8 cellular contexts compared by ENCODE assay signal in genomic region chr5:96663608-96664007, GRCh38. TPM values are rescaled to one million over a fixed set of nuclear protein-coding genes. Genes with fewer than 3 reads are reported as not detected.
DNase-seq lines count a peak whose midpoint lies in the region; ATAC-seq and TF ChIP-seq lines count a peak whose summit lies in the region.

No MANE protein-coding gene starts in this region.

- peaks cover 64% of the 10 kb centered on the region for H3K4me1 Mint-ChIP-seq in CD4-positive, alpha-beta T cell (ENCODE audit: low read depth)
- peaks cover 26% of the 10 kb centered on the region for H3K4me1 Mint-ChIP-seq in endodermal cell

- H3K27me3 Mint-ChIP-seq in CD4-positive, alpha-beta T cell = no peaks in the 10 kb centered on the region
- H3K27me3 Mint-ChIP-seq in endodermal cell (ENCODE audit: insufficient read depth) = peaks cover 75% of the 10 kb centered on the region

- CTCF ChIA-PET in CD4-positive, alpha-beta T cell (lab: Charles Lee) = interaction anchor here (1.5 to 2.0 kb wide), 3 partner anchors 9 to 39 kb away, joined by 4 to 9 read pairs (median 6); no protein-coding TSS in a partner anchor

- no peak for DNase-seq in CD4-positive, alpha-beta T cell
- DNase-seq in NT2/D1 (ENCODE audit: low read depth, low spot score) = no peak
- no peak for DNase-seq in endodermal cell
- no peak for DNase-seq in neuronal stem cell (ENCODE audit: low spot score)
- no peak for DNase-seq in cortex of kidney (lab: John Stamatoyannopoulos, UW)
- no peak for DNase-seq in NCI-H187 (lab: John Stamatoyannopoulos, UW)
- no peak for DNase-seq in effector CD8-positive, alpha-beta T cell (lab: John Stamatoyannopoulos, UW)

- H4K91ac ChIP-seq in neuronal stem cell (ENCODE audit: low read depth, low read length, poor library complexity) = no peak overlapping the region

- no peaks in the 10 kb centered on the region for H3K9me3 Mint-ChIP-seq in CD4-positive, alpha-beta T cell
- H3K9me3 Mint-ChIP-seq in endodermal cell = no peaks in the 10 kb centered on the region

- H4K8ac ChIP-seq in neuronal stem cell (ENCODE audit: low read depth, low read length) = no peak overlapping the region

- no peak overlapping the region for H3K23ac ChIP-seq in neuronal stem cell (ENCODE audit: low read depth, low read length, poor library complexity)

- peak overlapping the region; percentile 69 for H3K4me3 ChIP-seq in NT2/D1 (ENCODE audit: insufficient read length, low read depth)
- H3K4me3 ChIP-seq in endodermal cell (ENCODE audit: low read length) = peak overlapping the region; percentile 82
- peak overlapping the region in 1 of 2 donors; percentile 76 for H3K4me3 ChIP-seq in neuronal stem cell (ENCODE audit: low read length in 2 of 2)

- H3K27ac ChIP-seq in CD4-positive, alpha-beta T cell (ENCODE audit: low read depth, low read length) = no peak overlapping the region
- H3K27ac ChIP-seq in endodermal cell (ENCODE audit: low read depth, low read length) = no peak overlapping the region
- no peak overlapping the region for H3K27ac ChIP-seq in neuronal stem cell (replicated peaks; ENCODE audit: low read length)

- 11 to 19% methylated on average over 6 of the region's 6 CpGs for WGBS in endodermal cell (ENCODE audit: insufficient coverage in 1 of 2, insufficient read length in 1 of 2), 2 experiments
- WGBS in neuronal stem cell (ENCODE audit: extremely low coverage in 2 of 2, insufficient read length in 2 of 2, insufficient replicate concordance in 1 of 2), 2 donors = no CpG with 5 or more reads among the region's 6 CpGs

- H3K18ac ChIP-seq in neuronal stem cell (ENCODE audit: low read length) = no peak overlapping the region

- no peaks in the 10 kb centered on the region for H3K9me3 ChIP-seq in CD4-positive, alpha-beta T cell (ENCODE audit: control insufficient read depth, low read length)
- no peaks in the 10 kb centered on the region for H3K9me3 ChIP-seq in NT2/D1 (ENCODE audit: insufficient read depth, low read length)
- no peaks in the 10 kb centered on the region for H3K9me3 ChIP-seq in endodermal cell (ENCODE audit: control insufficient read depth, low read length)
- H3K9me3 ChIP-seq in neuronal stem cell (replicated peaks in 1 of 2; ENCODE audit: control insufficient read depth in 2 of 2, insufficient read depth in 1 of 2, low read depth in 1 of 2, low read length in 2 of 2) = no peaks in the 10 kb centered on the region

- peaks cover 1% of the 10 kb centered on the region for H3K79me1 ChIP-seq in neuronal stem cell (ENCODE audit: low read depth, low read length)

- H3K4me1 ChIP-seq in NT2/D1 (ENCODE audit: insufficient read depth, insufficient read length) = no peaks in the 10 kb centered on the region
- peaks cover 4% of the 10 kb centered on the region for H3K4me1 ChIP-seq in endodermal cell (ENCODE audit: control insufficient read depth, insufficient read depth, low read length)
- peaks cover 3 to 5% of the 10 kb centered on the region in 2 donors for H3K4me1 ChIP-seq in neuronal stem cell (ENCODE audit: control insufficient read depth in 2 of 2, insufficient read depth in 1 of 2, low read depth in 1 of 2, low read length in 2 of 2)

- POLR2A ChIA-PET in CD4-positive, alpha-beta T cell (lab: Charles Lee) = interaction anchor here (0.8 to 3.0 kb wide), 10 partner anchors 9 to 1041 kb away, joined by 3 to 37 read pairs (median 6); partner anchors contain the start of gene ERAP1

- no peak overlapping the region for H2BK5ac ChIP-seq in neuronal stem cell (ENCODE audit: low read length)

- H3K4ac ChIP-seq in neuronal stem cell (ENCODE audit: low read length) = no peak overlapping the region

- peak overlapping the region; percentile 67 for H3K9ac ChIP-seq in NT2/D1 (ENCODE audit: insufficient read length, low read depth)
- no peak overlapping the region for H3K9ac ChIP-seq in endodermal cell (ENCODE audit: extremely low read depth, low read length, poor library complexity, severe bottlenecking)
- no peak overlapping the region for H3K9ac ChIP-seq in neuronal stem cell (ENCODE audit: low read depth, low read length, poor library complexity)

- H3K27ac Mint-ChIP-seq in CD4-positive, alpha-beta T cell = peak overlapping the region; percentile 95
- no peak overlapping the region for H3K27ac Mint-ChIP-seq in endodermal cell

- H2BK15ac ChIP-seq in neuronal stem cell (ENCODE audit: low read length) = no peak overlapping the region

- H3K4me3 Mint-ChIP-seq in CD4-positive, alpha-beta T cell = peak overlapping the region; percentile 96
- H3K4me3 Mint-ChIP-seq in endodermal cell = peak overlapping the region; percentile 79

- TF ChIP-seq CTCF in CD4-positive, alpha-beta T cell (IDR thresholded peaks at IDR 0.05) = no peak
- TF ChIP-seq CTCF in endodermal cell (conservative IDR thresholded peaks at IDR 0.05) = no peak

- H3K14ac ChIP-seq in neuronal stem cell (ENCODE audit: low read length) = no peak overlapping the region

- intact Hi-C loops in CD4-positive, alpha-beta T cell (cut with DNase I, micrococcal nuclease) = loop anchor here (2.0 to 10.0 kb wide), 6 partner anchors 21 to 1109 kb away; partner anchors contain the start of genes ARSK (in 1 of the 2) and SKIC3 (in 1 of the 2)

- ATAC-seq in CD4-positive, alpha-beta T cell (ENCODE audit: poor library complexity) = no peak
- ATAC-seq in GM21390 (IDR thresholded peaks at IDR 0.05; ENCODE audit: unreplicated experiment) = no peak

- H2AFZ ChIP-seq in neuronal stem cell (ENCODE audit: low read length) = peak overlapping the region; percentile 96

- H2BK12ac ChIP-seq in neuronal stem cell (ENCODE audit: low read length) = no peak overlapping the region

- peaks cover 15% of the 10 kb centered on the region for H3K36me3 Mint-ChIP-seq in CD4-positive, alpha-beta T cell (ENCODE audit: low read depth)
- no peaks in the 10 kb centered on the region for H3K36me3 Mint-ChIP-seq in endodermal cell (ENCODE audit: low read depth)

- H3K36me3 ChIP-seq in NT2/D1 (ENCODE audit: insufficient read depth, insufficient read length, low read length) = no peaks in the 10 kb centered on the region
- no peaks in the 10 kb centered on the region for H3K36me3 ChIP-seq in endodermal cell (ENCODE audit: control insufficient read depth, insufficient read depth, low read length)
- no peaks in the 10 kb centered on the region for H3K36me3 ChIP-seq in neuronal stem cell (replicated peaks in 1 of 2; ENCODE audit: control insufficient read depth in 2 of 2, insufficient read depth in 2 of 2, low read length in 2 of 2)

- H2BK120ac ChIP-seq in neuronal stem cell (ENCODE audit: low read depth, low read length) = no peak overlapping the region

- peak overlapping the region; percentile 99 for H3K4me2 ChIP-seq in neuronal stem cell (ENCODE audit: insufficient read depth, low read length, poor library complexity, severe bottlenecking)

- H3K27me3 ChIP-seq in CD4-positive, alpha-beta T cell (ENCODE audit: control insufficient read depth, insufficient read depth, low read length) = no peaks in the 10 kb centered on the region
- H3K27me3 ChIP-seq in NT2/D1 (ENCODE audit: insufficient read depth, insufficient read length) = peaks cover 54% of the 10 kb centered on the region
- peaks cover 70% of the 10 kb centered on the region for H3K27me3 ChIP-seq in endodermal cell (ENCODE audit: control insufficient read depth, insufficient read depth, low read length, poor library complexity, severe bottlenecking)
- peaks cover 0 to 15% (median 11%) of the 10 kb centered on the region in 3 experiments for H3K27me3 ChIP-seq in neuronal stem cell (ENCODE audit: control insufficient read depth in 3 of 3, insufficient read depth in 3 of 3, low read depth in 1 of 3, low read length in 3 of 3)

- no peak overlapping the region for H2AK5ac ChIP-seq in neuronal stem cell (ENCODE audit: low read depth, low read length)

RNA-seq across cellular contexts. Expression of gene CAST, which starts 1.4 kb away (rescaled TPM):
- 100 to 1,000 TPM; 197 to 200 TPM for total RNA-seq in CD4-positive, alpha-beta T cell
- 10 to 100 TPM; 33.5 to 36.2 TPM for total RNA-seq in endodermal cell
- polyA plus RNA-seq in endodermal cell (2013, experiment 1 of 2) = 35.6 TPM
- polyA plus RNA-seq in endodermal cell (2013, experiment 2 of 2) = 35.5 TPM
- polyA plus RNA-seq in neuronal stem cell (2013, experiment 1 of 2) = 46.2 TPM
- 48.1 TPM for polyA plus RNA-seq in neuronal stem cell (2013, experiment 2 of 2)

Comparison
In these comparisons a context has a peak if more than half of its experiments do, and no peak if none do; other contexts are left out.
1. RNA of gene CAST, which starts 1.4 kb away (total RNA-seq): 197 to 200 TPM in CD4-positive, alpha-beta T cell; 33.5 to 36.2 TPM in endodermal cell; every median in the first group is over 4 times any median in the second.